2 cellular contexts compared by ENCODE assay signal in the genomic region with DNA sequence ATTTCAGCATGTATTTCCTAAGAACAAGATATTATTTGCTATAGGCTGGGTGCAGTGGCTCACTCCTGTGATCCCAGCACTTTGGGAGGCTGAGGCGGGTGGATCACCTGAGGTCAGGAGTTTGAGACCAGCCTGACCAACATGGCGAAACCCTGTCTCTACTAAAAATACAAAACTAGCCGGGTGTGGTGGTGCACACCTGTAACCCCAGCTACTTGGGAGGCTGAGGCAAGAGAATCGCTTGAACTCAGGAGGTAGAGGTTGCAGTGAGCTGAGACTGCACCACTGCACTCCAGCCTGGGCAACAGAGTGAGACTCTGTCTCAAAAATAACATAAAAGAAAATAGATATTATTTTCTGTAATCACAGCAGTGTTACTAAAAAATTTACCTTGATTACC.
A peak's percentile ranks its signal among the peaks of the same experiment; 100 is the strongest.
TF ChIP-seq lines count a peak whose summit lies in the region.

No MANE protein-coding gene starts in this region.

TF ChIP-seq in K562, 482 proteins besides CTCF, POLR2A, EP300 and RAD21:
- 0 out of 4 replicates have a peak, but pooled peaks of 1 of the 2 experiments have one; percentile 11 for TF ChIP-seq TRIM24 (IDR thresholded peaks at IDR 0.05)
- TF ChIP-seq BCOR (IDR thresholded peaks at IDR 0.05) = peak; percentile 66

TF ChIP-seq in HepG2, 621 proteins besides CTCF, POLR2A, EP300 and RAD21:
- TF ChIP-seq ZNF460 (CRISPR knock-in tag; IDR thresholded peaks at IDR 0.05; ENCODE audit: borderline replicate concordance) = peak; percentile 75; the same call in 1 of the 2 replicates
